ENCODE assay signal across 7 cellular contexts in the genomic region with DNA sequence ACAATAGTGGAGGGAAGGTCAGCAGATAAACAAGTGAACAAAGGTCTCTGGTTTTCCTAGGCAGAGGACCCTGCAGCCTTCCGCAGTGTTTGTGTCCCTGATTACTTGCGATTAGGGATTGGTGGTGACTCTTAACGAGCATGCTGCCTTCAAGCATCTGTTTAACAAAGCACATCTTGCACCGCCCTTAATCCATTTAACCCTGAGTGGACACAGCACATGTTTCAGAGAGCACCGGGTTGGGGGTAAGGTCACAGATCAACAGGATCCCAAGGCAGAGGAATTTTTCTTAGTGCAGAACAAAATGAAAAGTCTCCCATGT.
A peak's percentile ranks its signal among the peaks of the same experiment; 100 is the strongest.
DNase-seq lines count a peak whose midpoint lies in the region; ATAC-seq, FAIRE-seq and TF ChIP-seq lines count a peak whose summit lies in the region.
"Not testable (repeated sequence)": the region's sequence is repeated elsewhere in the genome, so short reads cannot be mapped to it uniquely, and the experiment has no call there.

No MANE protein-coding gene starts in this region.

- H3K36me3 ChIP-seq in RWPE2 (ENCODE audit: low read depth); astrocyte (ENCODE audit: insufficient read depth, low read length); HepG2 (replicated peaks in 1 of 2; ENCODE audit: control insufficient read depth in 1 of 2, insufficient read depth in 2 of 2, low read length in 2 of 2): not testable (repeated sequence)

- H3K27me3 ChIP-seq in RWPE2 (ENCODE audit: insufficient read depth, poor library complexity, severe bottlenecking); astrocyte (ENCODE audit: insufficient read depth, low read length); HepG2 (ENCODE audit: control insufficient read depth in 1 of 2, insufficient read depth in 2 of 2, low read length in 2 of 2): not testable (repeated sequence)

- not testable (repeated sequence) for TF ChIP-seq POLR2A in A549 (IDR thresholded peaks at IDR 0.05; ENCODE audit: low read length); HepG2 (IDR thresholded peaks at IDR 0.05; ENCODE audit: insufficient read depth in 1 of 2, low read depth in 2 of 2, low read length in 2 of 2)

- FAIRE-seq in A549 (lab: Jason Lieb, UNC); astrocyte (lab: Jason Lieb, UNC): not testable (repeated sequence)
- peak; percentile 4 for FAIRE-seq in HepG2 (lab: Jason Lieb, UNC)

- H3K9me3 ChIP-seq in A549; RWPE2 (ENCODE audit: severe bottlenecking); astrocyte (ENCODE audit: insufficient read depth, low read depth, low read length); HepG2 (ENCODE audit: low read length): not testable (repeated sequence)

- H2AFZ ChIP-seq in astrocyte (ENCODE audit: low read depth, low read length); HepG2 (ENCODE audit: low read length): not testable (repeated sequence)

- peaks cover 38% of the 10 kb centered on the region for H3K4me1 Mint-ChIP-seq in astrocyte (ENCODE audit: low read depth, unreplicated experiment)
- H3K4me1 Mint-ChIP-seq in central memory CD8-positive, alpha-beta T cell = peaks cover 11% of the 10 kb centered on the region
- peaks cover 18% of the 10 kb centered on the region for H3K4me1 Mint-ChIP-seq in progenitor cell of endocrine pancreas (ENCODE audit: low read depth)

- H3K4me3 Mint-ChIP-seq in astrocyte (ENCODE audit: unreplicated experiment); central memory CD8-positive, alpha-beta T cell; progenitor cell of endocrine pancreas (ENCODE audit: low read depth): not testable (repeated sequence)

- DNase-seq in A549 (ENCODE audit: low read depth in 1 of 2, low spot score in 1 of 2); RWPE2 (ENCODE audit: low spot score); astrocyte (ENCODE audit: low read depth); central memory CD8-positive, alpha-beta T cell (ENCODE audit: low spot score in 2 of 2); HepG2 (ENCODE audit: low spot score); progenitor cell of endocrine pancreas (ENCODE audit: low spot score, unreplicated experiment): not testable (repeated sequence)
- DNase-seq in NCI-H82 (lab: John Stamatoyannopoulos, UW) = peak; percentile 71

- WGBS in A549 (ENCODE audit: missing lambda C conversion rate) = 0% methylated on average over 4 of the region's 5 CpGs
- WGBS in HepG2 (ENCODE audit: low lambda C conversion rate) = 0% methylated on average over 4 of the region's 5 CpGs

- not testable (repeated sequence) for H3K27me3 Mint-ChIP-seq in astrocyte (ENCODE audit: low read depth, unreplicated experiment); central memory CD8-positive, alpha-beta T cell; progenitor cell of endocrine pancreas

- not testable (repeated sequence) for H4K20me1 ChIP-seq in astrocyte (ENCODE audit: insufficient read depth, low read length); HepG2 (ENCODE audit: insufficient read depth, low read length)

- in situ Hi-C loops in HepG2 (cut with HindIII; ENCODE audit: extremely low pct_ligation_motif_present, low pct_unique_long_range_greater_than_20kb) = not testable (repeated sequence)

- not testable (repeated sequence) for H3K36me3 Mint-ChIP-seq in astrocyte (ENCODE audit: low read depth, unreplicated experiment); central memory CD8-positive, alpha-beta T cell (ENCODE audit: insufficient read depth); progenitor cell of endocrine pancreas (ENCODE audit: insufficient read depth)

- BruUV-seq in HepG2 (replicated peaks; lab: Mats Ljungman, UMichigan) = not testable (repeated sequence)

- not testable (repeated sequence) for TF ChIP-seq RAD21 in A549 (conservative IDR thresholded peaks at IDR 0.05 in 1 of 2, IDR thresholded peaks at IDR 0.05 in 1 of 2); HepG2 (CRISPR knock-in tag; IDR thresholded peaks at IDR 0.05)

- H3K4me1 ChIP-seq in A549 (peaks cover 64% of the 10 kb centered on the region), RWPE2 (ENCODE audit: insufficient read depth, poor library complexity, severe bottlenecking) (peaks cover 41% of the 10 kb centered on the region), astrocyte (ENCODE audit: insufficient read depth, low read length) (peaks cover 28% of the 10 kb centered on the region), HepG2 (ENCODE audit: insufficient read depth, low read length) (peaks cover 36% of the 10 kb centered on the region)

- H3K27ac Mint-ChIP-seq in astrocyte (ENCODE audit: unreplicated experiment) (peak overlapping the region; percentile 18), progenitor cell of endocrine pancreas (peak overlapping the region; percentile 92)
- H3K27ac Mint-ChIP-seq in central memory CD8-positive, alpha-beta T cell (ENCODE audit: low read depth) = peak overlapping the region; percentile 44

- not testable (repeated sequence) for H3K9me3 Mint-ChIP-seq in astrocyte (ENCODE audit: unreplicated experiment); central memory CD8-positive, alpha-beta T cell; progenitor cell of endocrine pancreas (ENCODE audit: low read depth)

- intact Hi-C loops in HepG2 (cut with micrococcal nuclease; ENCODE audit: unreplicated experiment) = not testable (repeated sequence)

- ATAC-seq in A549; RWPE2 (ENCODE audit: low read depth); central memory CD8-positive, alpha-beta T cell (replicated peaks; ENCODE audit: extremely low read depth, poor library complexity, severe bottlenecking); HepG2: not testable (repeated sequence)

- TF ChIP-seq CTCF in A549 (IDR thresholded peaks at IDR 0.05); RWPE2 (IDR thresholded peaks at IDR 0.05; ENCODE audit: poor library complexity, severe bottlenecking); astrocyte (IDR thresholded peaks at IDR 0.05; ENCODE audit: insufficient read depth, low read depth, low read length); HepG2 (CRISPR knock-in tag; IDR thresholded peaks at IDR 0.05); progenitor cell of endocrine pancreas (IDR thresholded peaks at IDR 0.05; ENCODE audit: unreplicated experiment): not testable (repeated sequence)

- H3K4me2 ChIP-seq in A549 (peak overlapping the region; percentile 87), HepG2 (ENCODE audit: low read depth, low read length) (0 out of 2 replicates have a peak overlapping the region, but pooled peaks have one; percentile 23)
- H3K4me2 ChIP-seq in astrocyte (ENCODE audit: low read length) = not testable (repeated sequence)

- peak overlapping the region; percentile 25; the same call in 2 of the 3 replicates for H3K4me3 ChIP-seq in A549
- not testable (repeated sequence) for H3K4me3 ChIP-seq in RWPE2 (ENCODE audit: severe bottlenecking); astrocyte (ENCODE audit: insufficient read depth, low read depth, low read length); HepG2 (replicated peaks in 1 of 3; ENCODE audit: insufficient read depth in 1 of 3, low read depth in 2 of 3, low read length in 3 of 3)

- peaks cover 50% of the 10 kb centered on the region for H3K79me2 ChIP-seq in astrocyte (ENCODE audit: insufficient read depth, low read length)
- not testable (repeated sequence) for H3K79me2 ChIP-seq in HepG2 (ENCODE audit: insufficient read depth, low read length)

- CTCF ChIA-PET in A549 (lab: Yijun Ruan, JAX); HepG2 (lab: Yijun Ruan, JAX; ENCODE audit: low intra/inter-chr PET ratio, low total read pairs): not testable (repeated sequence)

- not testable (repeated sequence) for H3K9ac ChIP-seq in astrocyte (ENCODE audit: low read length); HepG2 (ENCODE audit: insufficient read depth, low read depth, low read length)

- not testable (repeated sequence) for TF ChIP-seq EP300 in A549 (IDR thresholded peaks at IDR 0.05); HepG2 (IDR thresholded peaks at IDR 0.05; ENCODE audit: low read depth in 2 of 2, low read length in 2 of 2); HepG2 (CRISPR knock-in tag; IDR thresholded peaks at IDR 0.05; ENCODE audit: borderline replicate concordance)

- POLR2A ChIA-PET in A549 (lab: Yijun Ruan, JAX) = interaction anchor here (0.7 kb wide), 3 partner anchors 88 to 136 kb away, joined by 3 to 11 read pairs (median 6); a partner anchor contains a TSS
- POLR2A ChIA-PET in HepG2 (lab: Yijun Ruan, JAX) = not testable (repeated sequence)

- H3K27ac ChIP-seq in A549 (peak overlapping the region; percentile 96 to 97), RWPE2 (ENCODE audit: poor library complexity, severe bottlenecking) (peak overlapping the region; percentile 99), HepG2 (ENCODE audit: extremely low read length, insufficient read depth, low read length) (peak overlapping the region; percentile 66)
- H3K27ac ChIP-seq in astrocyte (ENCODE audit: low read depth, low read length) = not testable (repeated sequence)

TF ChIP-seq in HepG2, 621 proteins besides CTCF, POLR2A, EP300 and RAD21 (continues in another document):
- 0 out of 2 replicates have a peak, but pooled peaks have one; percentile 24 for TF ChIP-seq RXRB (CRISPR knock-in tag; IDR thresholded peaks at IDR 0.05; ENCODE audit: borderline replicate concordance)

Comparison
In these comparisons a context has a peak if more than half of its experiments do, and no peak if none do; other contexts are left out.
1. H3K27ac Mint-ChIP-seq: peak in every context shown above with its lines; median percentile 92 in progenitor cell of endocrine pancreas; 44 in central memory CD8-positive, alpha-beta T cell; 18 in astrocyte.